In the genomic region with DNA sequence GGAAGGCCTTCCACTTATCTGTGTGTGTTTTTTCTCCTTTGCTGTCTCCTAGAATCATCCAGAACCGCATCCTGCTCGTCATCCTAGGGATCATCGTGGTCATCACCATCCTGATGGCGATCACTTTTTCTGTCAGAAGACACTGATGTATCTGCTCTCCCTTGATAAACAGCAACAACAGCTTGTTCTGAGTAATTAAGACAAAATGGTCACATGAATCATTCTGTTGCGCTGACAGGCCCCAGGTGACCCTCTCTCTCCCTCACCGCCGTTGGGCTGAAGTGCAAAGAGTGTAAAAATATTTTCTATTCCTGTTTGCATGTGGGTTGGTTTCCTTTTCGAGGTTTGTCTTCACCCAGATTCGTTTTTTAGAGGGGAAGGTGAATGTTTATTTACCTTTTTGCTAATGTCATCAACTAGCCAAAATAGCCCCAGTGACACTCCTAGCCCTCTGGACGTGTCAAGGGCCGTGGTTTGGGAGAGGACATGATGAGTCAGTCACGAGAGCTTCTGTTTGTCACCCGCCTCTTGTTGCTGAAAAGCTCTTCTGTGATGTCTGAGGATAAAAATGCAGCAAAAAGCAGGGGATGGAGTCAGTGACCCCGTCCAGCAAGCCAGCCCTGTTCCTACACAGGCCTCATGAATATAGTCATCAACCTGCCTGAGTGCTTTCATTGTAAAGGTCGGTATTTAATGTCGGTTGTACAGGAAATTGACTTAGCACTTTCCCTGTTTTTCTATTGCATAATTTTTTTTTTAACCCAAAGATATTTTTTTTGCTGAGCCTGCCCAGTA, we compare ENCODE assay signal across 10 cellular contexts.
A peak's percentile ranks its signal among the peaks of the same experiment; 100 is the strongest.
DNase-seq lines count a peak whose midpoint lies in the region; ATAC-seq lines count a peak whose summit lies in the region.
"Had no signal": no experiment of that assay in that cellular context is flagged by ENCODE, and none has a peak within 500 bp of the region (broad histone marks: within the 10 kb centered on the region; RNA-seq: fewer than 3 reads in every experiment).

No MANE protein-coding gene starts in this region.

- peaks cover 12% of the 10 kb centered on the region for H3K4me1 Mint-ChIP-seq in activated naive CD8-positive, alpha-beta T cell treated with anti-CD3 and anti-CD28 coated beads for 36 hours
- H3K4me1 Mint-ChIP-seq: activated naive CD4-positive, alpha-beta T cell treated with anti-CD3 and anti-CD28 coated beads, Interleukin-2, amount 50 U/mL, for 24 hours had no signal

- peaks cover 12% of the 10 kb centered on the region for H3K36me3 Mint-ChIP-seq in activated naive CD8-positive, alpha-beta T cell treated with anti-CD3 and anti-CD28 coated beads for 36 hours

- no peak overlapping the region for H3K4me3 Mint-ChIP-seq in activated naive CD8-positive, alpha-beta T cell treated with anti-CD3 and anti-CD28 coated beads for 36 hours
- H3K4me3 Mint-ChIP-seq: activated naive CD4-positive, alpha-beta T cell treated with anti-CD3 and anti-CD28 coated beads, Interleukin-2, amount 50 U/mL, for 24 hours had no signal

- no peaks in the 10 kb centered on the region for H3K27me3 Mint-ChIP-seq in activated naive CD8-positive, alpha-beta T cell treated with anti-CD3 and anti-CD28 coated beads for 36 hours
- H3K27me3 Mint-ChIP-seq: activated naive CD4-positive, alpha-beta T cell treated with anti-CD3 and anti-CD28 coated beads, Interleukin-2, amount 50 U/mL, for 24 hours had no signal

- no peak overlapping the region for H3K27ac Mint-ChIP-seq in activated naive CD8-positive, alpha-beta T cell treated with anti-CD3 and anti-CD28 coated beads for 36 hours
- H3K27ac Mint-ChIP-seq: activated naive CD4-positive, alpha-beta T cell treated with anti-CD3 and anti-CD28 coated beads, Interleukin-2, amount 50 U/mL, for 24 hours had no signal

- DNase-seq in H4 (ENCODE audit: low spot score) (peak; percentile 27), RPMI7951 (ENCODE audit: low read depth) (peak; percentile 50), fibroblast of the conjunctiva (ENCODE audit: low read depth) (peak; percentile 8), renal cortical epithelial cell (ENCODE audit: low read depth) (peak; percentile 83)
- DNase-seq in activated naive CD8-positive, alpha-beta T cell treated with anti-CD3 and anti-CD28 coated beads for 36 hours: no peak
- DNase-seq: lower lobe of right lung had no signal

- ATAC-seq in GM18861 (IDR thresholded peaks at IDR 0.05; ENCODE audit: unreplicated experiment) (no peak), HG03460 (IDR thresholded peaks at IDR 0.05; ENCODE audit: unreplicated experiment) (no peak), GM21447 (IDR thresholded peaks at IDR 0.05; ENCODE audit: unreplicated experiment) (no peak)

- H3K9me3 Mint-ChIP-seq in activated naive CD8-positive, alpha-beta T cell treated with anti-CD3 and anti-CD28 coated beads for 36 hours: no peaks in the 10 kb centered on the region
- H3K9me3 Mint-ChIP-seq: activated naive CD4-positive, alpha-beta T cell treated with anti-CD3 and anti-CD28 coated beads, Interleukin-2, amount 50 U/mL, for 24 hours had no signal
